Comparison of ENCODE assay signal across 1 cellular context in genomic region chr1:34657266-34657665, GRCh38.
TF ChIP-seq lines count a peak whose summit lies in the region.

No MANE protein-coding gene starts in this region.

TF ChIP-seq in H1, 55 proteins besides CTCF, POLR2A, EP300 and RAD21 (continued from another document):
- TF ChIP-seq USF2 (IDR thresholded peaks at IDR 0.05; ENCODE audit: low read length) = no peak
TF ChIP-seq in H1: peak in this region for 0.
